28 cellular contexts compared by ENCODE assay signal in genomic region chr1:56426587-56426986, GRCh38.
"Had no signal": no experiment of that assay in that cellular context is flagged by ENCODE, and none has a peak within 500 bp of the region (broad histone marks: within the 10 kb centered on the region; RNA-seq: fewer than 3 reads in every experiment).

No MANE protein-coding gene starts in this region.

- H3K9me3 Mint-ChIP-seq: stimulated activated memory B cell treated with anti-CD40 and anti-IgM and Interleukin-4, amounts not matched to agents 10 μg/mL and 1 μg/mL and 100 μg/mL, for 72 hours; stimulated activated naive B cell treated with anti-CD40 and anti-IgM and Interleukin-4, amounts not matched to agents 10 μg/mL and 1 μg/mL and 100 μg/mL, for 72 hours; type B pancreatic cell had no signal

- H3K27ac ChIP-seq: stomach, suprapubic skin, testis, thoracic aorta, thyroid gland, tibial artery, tibial nerve, transverse colon, upper lobe of left lung, upper lobe of right lung, uterus, vagina had no signal

- H3K27me3 ChIP-seq: stomach, suprapubic skin, testis, thyroid gland, tibial artery, tibial nerve, transverse colon, upper lobe of left lung, upper lobe of right lung, uterus, vagina had no signal

- ATAC-seq: stimulated activated effector memory CD8-positive, alpha-beta T cell treated with anti-CD3 and anti-CD28 coated beads, Interleukin-12 subunit alpha, Interleukin-12 subunit beta, amount 100 ng/mL, for 72 hours; stimulated activated memory B cell treated with anti-CD40 and anti-IgM and Interleukin-4, amounts not matched to agents 10 μg/mL and 1 μg/mL and 100 μg/mL, for 72 hours; stimulated activated naive B cell treated with anti-CD40 and anti-IgM and Interleukin-4, amounts not matched to agents 10 μg/mL and 1 μg/mL and 100 μg/mL, for 72 hours; stimulated activated naive CD8-positive, alpha-beta T cell treated with anti-CD3 and anti-CD28 coated beads, Interleukin-15, amount 100 ng/mL, for 72 hours; stimulated activated naive CD8-positive, alpha-beta T cell treated with anti-CD3 and anti-CD28 coated beads, Interleukin-15, Interleukin-2, amounts not matched to agents 100 U/mL and 50 U/mL, for 24 hours; upper lobe of right lung had no signal

- H3K4me1 Mint-ChIP-seq: stimulated activated effector memory CD8-positive, alpha-beta T cell treated with anti-CD3 and anti-CD28 coated beads, Interleukin-12 subunit alpha, Interleukin-12 subunit beta, amount 100 ng/mL, for 72 hours; stimulated activated naive CD8-positive, alpha-beta T cell treated with anti-CD3 and anti-CD28 coated beads, Interleukin-15, amount 100 ng/mL, for 72 hours had no signal

- H3K27me3 Mint-ChIP-seq: stimulated activated memory B cell treated with anti-CD40 and anti-IgM and Interleukin-4, amounts not matched to agents 10 μg/mL and 1 μg/mL and 100 μg/mL, for 72 hours; stimulated activated naive B cell treated with anti-CD40 and anti-IgM and Interleukin-4, amounts not matched to agents 10 μg/mL and 1 μg/mL and 100 μg/mL, for 72 hours; stimulated activated naive CD8-positive, alpha-beta T cell treated with anti-CD3 and anti-CD28 coated beads, Interleukin-15, amount 100 ng/mL, for 72 hours; stimulated activated naive CD8-positive, alpha-beta T cell treated with anti-CD3 and anti-CD28 coated beads, Interleukin-15, Interleukin-2, amounts not matched to agents 100 ng/mL and 50 ng/mL, for 24 hours had no signal

- H3K4me1 ChIP-seq: suprapubic skin, testis, transverse colon, upper lobe of right lung, uterus, vagina had no signal

- H3K4me3 ChIP-seq: stomach, suprapubic skin, testis, thoracic aorta, thyroid gland, tibial artery, tibial nerve, transverse colon, upper lobe of left lung, upper lobe of right lung, uterus, vagina had no signal

- DNase-seq: stimulated activated CD4-positive, alpha-beta T cell treated with anti-CD3 and anti-CD28 coated beads, Interleukin-2, amount 100 ng/mL, for 48 hours; stimulated activated CD4-positive, alpha-beta T cell treated with anti-CD3 and anti-CD28 coated beads, Interleukin-4, amount 100 ng/mL, for 1 hour; stimulated activated CD4-positive, alpha-beta T cell treated with anti-CD3 and anti-CD28 coated beads, Interleukin-4, amount 100 ng/mL, for 24 hours; stimulated activated CD4-positive, alpha-beta T cell treated with anti-CD3 and anti-CD28 coated beads, Interleukin-4, amount 100 ng/mL, for 4 hours; stimulated activated CD8-positive, alpha-beta memory T cell treated with anti-CD3 and anti-CD28 coated beads, Interleukin-4, amount 100 ng/mL, for 48 hours; stimulated activated naive B cell treated with anti-CD40 and anti-IgM and Interleukin-4, amounts not matched to agents 10 μg/mL and 1 μg/mL and 100 μg/mL, for 72 hours; stimulated activated naive CD4-positive, alpha-beta T cell; stimulated activated naive CD4-positive, alpha-beta T cell treated with Interleukin-2 at 50 U/mL for 16 hours; stimulated activated naive CD8-positive, alpha-beta T cell treated with anti-CD3 and anti-CD28 coated beads, Interleukin-15, amount 100 ng/mL, for 72 hours; stimulated activated naive CD8-positive, alpha-beta T cell treated with anti-CD3 and anti-CD28 coated beads, Interleukin-15, Interleukin-2, amounts not matched to agents 100 U/mL and 50 U/mL, for 24 hours; stomach; substantia nigra; testis; thyroid gland; tibial artery; transverse colon; upper lobe of left lung; upper lobe of right lung; uterus had no signal

- H3K9me3 ChIP-seq: stomach, suprapubic skin, testis, thoracic aorta, thyroid gland, tibial artery, tibial nerve, transverse colon, upper lobe of left lung, upper lobe of right lung, uterus, vagina had no signal

- H3K36me3 ChIP-seq: stomach, suprapubic skin, thoracic aorta, thyroid gland, tibial artery, tibial nerve, transverse colon, upper lobe of left lung, upper lobe of right lung, uterus, vagina had no signal

- H3K4me3 Mint-ChIP-seq: stimulated activated effector memory CD8-positive, alpha-beta T cell treated with anti-CD3 and anti-CD28 coated beads, Interleukin-12 subunit alpha, Interleukin-12 subunit beta, amount 100 ng/mL, for 72 hours; stimulated activated memory B cell treated with anti-CD40 and anti-IgM and Interleukin-4, amounts not matched to agents 10 μg/mL and 1 μg/mL and 100 μg/mL, for 72 hours; stimulated activated naive B cell treated with anti-CD40 and anti-IgM and Interleukin-4, amounts not matched to agents 10 μg/mL and 1 μg/mL and 100 μg/mL, for 72 hours; stimulated activated naive CD8-positive, alpha-beta T cell treated with anti-CD3 and anti-CD28 coated beads, Interleukin-15, amount 100 ng/mL, for 72 hours; stimulated activated naive CD8-positive, alpha-beta T cell treated with anti-CD3 and anti-CD28 coated beads, Interleukin-15, Interleukin-2, amounts not matched to agents 100 ng/mL and 50 ng/mL, for 24 hours; type B pancreatic cell had no signal

- H3K27ac Mint-ChIP-seq: stimulated activated effector memory CD8-positive, alpha-beta T cell treated with anti-CD3 and anti-CD28 coated beads, Interleukin-12 subunit alpha, Interleukin-12 subunit beta, amount 100 ng/mL, for 72 hours; stimulated activated naive B cell treated with anti-CD40 and anti-IgM and Interleukin-4, amounts not matched to agents 10 μg/mL and 1 μg/mL and 100 μg/mL, for 72 hours; stimulated activated naive CD8-positive, alpha-beta T cell treated with anti-CD3 and anti-CD28 coated beads, Interleukin-15, Interleukin-2, amounts not matched to agents 100 ng/mL and 50 ng/mL, for 24 hours; type B pancreatic cell had no signal

- H3K36me3 Mint-ChIP-seq: stimulated activated effector memory CD8-positive, alpha-beta T cell treated with anti-CD3 and anti-CD28 coated beads, Interleukin-12 subunit alpha, Interleukin-12 subunit beta, amount 100 ng/mL, for 72 hours; stimulated activated memory B cell treated with anti-CD40 and anti-IgM and Interleukin-4, amounts not matched to agents 10 μg/mL and 1 μg/mL and 100 μg/mL, for 72 hours; stimulated activated naive B cell treated with anti-CD40 and anti-IgM and Interleukin-4, amounts not matched to agents 10 μg/mL and 1 μg/mL and 100 μg/mL, for 72 hours; type B pancreatic cell had no signal

- FAIRE-seq: urothelium cell line had no signal
